8 cellular contexts compared by ENCODE assay signal in the genomic region with DNA sequence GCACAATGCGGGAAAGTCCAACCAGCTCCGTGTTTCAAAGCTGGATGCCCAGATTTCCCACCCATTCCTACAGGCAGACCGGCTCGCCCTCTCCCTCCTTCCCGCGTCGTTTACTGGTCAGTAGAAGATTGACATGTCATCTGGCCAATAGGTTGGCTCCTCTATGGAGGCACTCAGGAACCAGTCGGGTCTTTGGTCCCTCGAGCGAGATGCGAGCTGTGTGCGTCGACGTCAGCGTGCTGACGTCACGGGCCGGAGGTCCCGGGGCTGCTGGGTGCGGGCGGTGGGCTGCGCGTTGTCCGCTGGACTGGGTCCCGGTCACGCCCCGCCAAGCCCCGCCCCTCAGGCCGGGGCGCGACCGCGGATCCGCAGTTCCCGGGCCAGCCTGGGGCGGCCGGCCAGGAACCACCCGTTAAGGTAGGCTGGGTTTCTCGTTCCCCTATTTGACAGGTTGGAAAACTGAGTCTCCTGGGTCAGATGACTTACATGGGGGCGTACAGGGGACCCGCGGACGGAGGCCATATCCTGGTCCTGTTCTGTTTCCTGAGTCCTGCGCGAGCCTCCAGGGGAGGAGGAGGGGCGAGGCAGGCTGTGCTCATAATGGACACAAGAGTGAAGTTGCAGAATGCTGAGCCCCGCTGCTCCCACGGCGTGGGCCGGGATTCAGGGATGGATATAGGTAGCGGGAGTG. TPM values are rescaled to one million over a fixed set of nuclear protein-coding genes. Genes with fewer than 3 reads are reported as not detected.
DNase-seq lines count a peak whose midpoint lies in the region; ATAC-seq, FAIRE-seq and TF ChIP-seq lines count a peak whose summit lies in the region.

A gene with protein sequence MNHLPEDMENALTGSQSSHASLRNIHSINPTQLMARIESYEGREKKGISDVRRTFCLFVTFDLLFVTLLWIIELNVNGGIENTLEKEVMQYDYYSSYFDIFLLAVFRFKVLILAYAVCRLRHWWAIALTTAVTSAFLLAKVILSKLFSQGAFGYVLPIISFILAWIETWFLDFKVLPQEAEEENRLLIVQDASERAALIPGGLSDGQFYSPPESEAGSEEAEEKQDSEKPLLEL (plus strand): TSS at position 242 of the 691 bp plus-strand sequence. CDS start 29,260 bp downstream, outside the sequence.

- H3K9me3 ChIP-seq in OCI-LY7 (ENCODE audit: low read length) (no peaks in the 10 kb centered on the region; the same call in 1 of the 2 replicates), endothelial cell of umbilical vein (replicated peaks; ENCODE audit: control insufficient read depth, insufficient read depth, low read length) (no peaks in the 10 kb centered on the region)

- peak within 1 kb of the TSS; percentile 96 for H3K4me3 ChIP-seq in OCI-LY7 (ENCODE audit: low read depth, low read length, poor library complexity, severe bottlenecking)
- H3K4me3 ChIP-seq in endothelial cell of umbilical vein (replicated peaks in 1 of 3; ENCODE audit: insufficient read depth in 1 of 3, low read depth in 1 of 3, low read length in 3 of 3): peak within 1 kb of the TSS; percentile 78 to 88 (median 85)

- dilution Hi-C loops in endothelial cell of umbilical vein (cut with MboI; ENCODE audit: extremely low pct_ligation_motif_present, low sequenced_read_pairs): no loop called here

- peaks cover 2 to 16% of the 10 kb centered on the region in 2 experiments for H3K27me3 ChIP-seq in endothelial cell of umbilical vein (ENCODE audit: control insufficient read depth in 2 of 2, insufficient read depth in 2 of 2, low read length in 2 of 2)

- BruUV-seq in OCI-LY7 (replicated peaks; lab: Mats Ljungman, UMichigan): no TSS peak
- no TSS peak for BruUV-seq in endothelial cell of umbilical vein (replicated peaks; lab: Mats Ljungman, UMichigan)

- peak; percentile 93 for FAIRE-seq in endothelial cell of umbilical vein (lab: Jason Lieb, UNC)

- H3K9me1 ChIP-seq in endothelial cell of umbilical vein (replicated peaks; ENCODE audit: control insufficient read depth, extremely low read depth, insufficient read depth, low read length): no peaks in the 10 kb centered on the region

- H3K4me2 ChIP-seq in OCI-LY7 (ENCODE audit: low read length): peak within 1 kb of the TSS; percentile 92
- peak within 1 kb of the TSS; percentile 94 for H3K4me2 ChIP-seq in endothelial cell of umbilical vein (ENCODE audit: insufficient read depth, low read length)

- peak within 1 kb of the TSS; percentile 88 for H3K9ac ChIP-seq in endothelial cell of umbilical vein (replicated peaks; ENCODE audit: extremely low read depth, insufficient read depth, low read length)

- H3K27ac ChIP-seq in OCI-LY7 (ENCODE audit: low read depth, low read length, poor library complexity, severe bottlenecking) (no peak within 1 kb of the TSS), endothelial cell of umbilical vein (ENCODE audit: insufficient read depth, low read depth, low read length) (peak within 1 kb of the TSS; percentile 88)

- peak; percentile 71 for TF ChIP-seq POLR2A in endothelial cell of umbilical vein (IDR thresholded peaks at IDR 0.05; ENCODE audit: low read depth, low read length)

- H4K20me1 ChIP-seq in OCI-LY7 (ENCODE audit: insufficient read depth, low read length) (no peaks in the 10 kb centered on the region), endothelial cell of umbilical vein (replicated peaks; ENCODE audit: control insufficient read depth, extremely low read depth, insufficient read depth, low read length) (no peaks in the 10 kb centered on the region)

- H2AFZ ChIP-seq in OCI-LY7 (ENCODE audit: low read length) (peak within 1 kb of the TSS; percentile 100), endothelial cell of umbilical vein (ENCODE audit: low read depth, low read length) (peak within 1 kb of the TSS; percentile 98)

- DNase-seq in DMS 273 (lab: John Stamatoyannopoulos, UW; ENCODE audit: unreplicated experiment) (peak; percentile 100), HuH-7.5 (ENCODE audit: low spot score) (peak; percentile 85), OCI-LY7 (ENCODE audit: low spot score) (peak; percentile 100), activated T-cell treated with anti-CD3 and anti-CD28 coated beads for 1 hour (ENCODE audit: low read depth) (peak; percentile 71), endothelial cell of umbilical vein (ENCODE audit: low read depth, low spot score) (peak; percentile 100), midbrain (lab: John Stamatoyannopoulos, UW) (peak; percentile 99)
- DNase-seq in stimulated activated CD8-positive, alpha-beta memory T cell treated with anti-CD3 and anti-CD28 coated beads, Interleukin-2, amount 100 ng/mL, for 1 hour (ENCODE audit: low read depth in 2 of 2): peak; percentile 60 to 75

- POLR2A ChIA-PET in OCI-LY7 (lab: Charles Lee): interaction anchor here (0.8 to 1.4 kb wide), 5 partner anchors 10 to 49 kb away, joined by 3 to 7 read pairs (median 3); no protein-coding TSS in a partner anchor
- POLR2A ChIA-PET in endothelial cell of umbilical vein (lab: Charles Lee): interaction anchor here (0.8 to 1.6 kb wide), 4 partner anchors 9 to 38 kb away, joined by 3 to 9 read pairs (median 4); no protein-coding TSS in a partner anchor

- H3K36me3 ChIP-seq in OCI-LY7 (ENCODE audit: insufficient read depth, low read length) (no peaks in the 10 kb centered on the region), endothelial cell of umbilical vein (ENCODE audit: control insufficient read depth in 2 of 2, extremely low read depth in 1 of 2, insufficient read depth in 2 of 2, low read length in 2 of 2) (peaks cover 0 to 3% of the 10 kb centered on the region in 2 experiments)

- intact Hi-C loops in OCI-LY7 (cut with micrococcal nuclease; ENCODE audit: unreplicated experiment): loop anchor here (5.0 kb wide), 1 partner anchor 154 kb away; no protein-coding TSS in a partner anchor
- intact Hi-C loops in endothelial cell of umbilical vein (cut with micrococcal nuclease): loop anchor here (1.0 to 2.0 kb wide), 4 partner anchors 18 to 141 kb away; no protein-coding TSS in a partner anchor

- peak; percentile 99 for ATAC-seq in GM21526 (IDR thresholded peaks at IDR 0.05; ENCODE audit: low FRiP score, unreplicated experiment)

- TF ChIP-seq CTCF in OCI-LY7 (conservative IDR thresholded peaks at IDR 0.05; ENCODE audit: low read length) (no peak), endothelial cell of umbilical vein (IDR thresholded peaks at IDR 0.05; ENCODE audit: extremely low read depth in 1 of 2, insufficient read depth in 1 of 2, low read depth in 1 of 2, low read length in 2 of 2) (no peak)

- peaks cover 22% of the 10 kb centered on the region; the same call in 1 of the 2 replicates for H3K79me2 ChIP-seq in OCI-LY7 (ENCODE audit: insufficient read depth, low read depth, low read length)
- H3K79me2 ChIP-seq in endothelial cell of umbilical vein (ENCODE audit: control insufficient read depth, insufficient read depth, low read length): peaks cover 45% of the 10 kb centered on the region

- no peaks in the 10 kb centered on the region; the same call in 1 of the 2 replicates for H3K9me2 ChIP-seq in OCI-LY7 (ENCODE audit: insufficient read depth, low read length)

- H3K4me1 ChIP-seq in OCI-LY7 (ENCODE audit: insufficient read depth, low read length, poor library complexity, severe bottlenecking) (peaks cover 11% of the 10 kb centered on the region), endothelial cell of umbilical vein (ENCODE audit: control insufficient read depth, extremely low read depth, insufficient read depth, low read length) (peaks cover 34% of the 10 kb centered on the region)

- CTCF ChIA-PET in OCI-LY7 (lab: Charles Lee; ENCODE audit: unreplicated experiment): interaction anchor here (0.8 to 1.6 kb wide), 2 partner anchors 38 to 157 kb away, joined by 3 to 4 read pairs; no protein-coding TSS in a partner anchor
- CTCF ChIA-PET in endothelial cell of umbilical vein (lab: Charles Lee): interaction anchor here (0.8 to 1.8 kb wide), 8 partner anchors 14 to 190 kb away, joined by 3 to 43 read pairs (median 4); no protein-coding TSS in a partner anchor

TF ChIP-seq in endothelial cell of umbilical vein, 7 proteins besides CTCF, POLR2A, EP300 and RAD21:
- TF ChIP-seq FOS (IDR thresholded peaks at IDR 0.05; ENCODE audit: borderline replicate concordance, insufficient read depth, low read length) (peak; percentile 2), MYC (IDR thresholded peaks at IDR 0.05; ENCODE audit: low read depth, low read length) (no peak), GATA2 (IDR thresholded peaks at IDR 0.05; ENCODE audit: insufficient read depth, insufficient read length, low read depth, low read length) (no peak), POLR2AphosphoS5 (IDR thresholded peaks at IDR 0.05; ENCODE audit: insufficient read depth, low read depth, low read length) (peak; percentile 51), EZH2 (IDR thresholded peaks at IDR 0.05; ENCODE audit: borderline replicate concordance, low read depth, low read length, severe bottlenecking) (no peak), JUN (IDR thresholded peaks at IDR 0.05; ENCODE audit: borderline replicate concordance, insufficient read depth, insufficient read length, low read depth) (no peak)
- TF ChIP-seq, protein P1, sequence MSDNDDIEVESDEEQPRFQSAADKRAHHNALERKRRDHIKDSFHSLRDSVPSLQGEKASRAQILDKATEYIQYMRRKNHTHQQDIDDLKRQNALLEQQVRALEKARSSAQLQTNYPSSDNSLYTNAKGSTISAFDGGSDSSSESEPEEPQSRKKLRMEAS (IDR thresholded peaks at IDR 0.05; ENCODE audit: insufficient read depth, insufficient read length): peak; percentile 50

RNA-seq across cellular contexts. Expression of the gene that starts here (rescaled TPM):
- total RNA-seq in OCI-LY7 (2014; rRNA removed; shearing (Covaris generic)): 16.3 and 17.6 TPM in 2 replicates
- total RNA-seq in OCI-LY7 (2022): 19.8 and 21.7 TPM in 2 replicates
- total RNA-seq in endothelial cell of umbilical vein: 68.9 and 73.6 TPM in 2 replicates
- 43.9 and 52.8 TPM in 2 replicates for polyA plus RNA-seq in endothelial cell of umbilical vein
- 55.4 and 66.6 TPM in 2 replicates for polyA plus RNA-seq in endothelial cell of umbilical vein (2011; cell fraction: cytosol; rRNA removed)
- polyA plus RNA-seq in endothelial cell of umbilical vein (2011; cell fraction: nucleus; rRNA removed): 28.0 and 42.2 TPM in 2 replicates
- 57.3 and 72.8 TPM in 2 replicates for polyA plus RNA-seq in endothelial cell of umbilical vein (2012)
- polyA minus RNA-seq in endothelial cell of umbilical vein: 42.7 and 45.4 TPM in 2 replicates
- polyA minus RNA-seq in endothelial cell of umbilical vein (2011; cell fraction: cytosol; rRNA and poly(A)+ RNA removed): 3.3 TPM
- polyA minus RNA-seq in endothelial cell of umbilical vein (2011; cell fraction: nucleus; rRNA and poly(A)+ RNA removed): 30.4 and 43.6 TPM in 2 replicates
